ENCODE assay signal across 8 cellular contexts in genomic region chr6:46129634-46130505, GRCh38. TPM values are rescaled to one million over a fixed set of nuclear protein-coding genes. Genes with fewer than 3 reads are reported as not detected.
DNase-seq lines count a peak whose midpoint lies in the region; ATAC-seq and TF ChIP-seq lines count a peak whose summit lies in the region.

ENPP4 (plus strand) TSS chr6:46129989; CDS start chr6:46139584, 9,595 bp downstream.

- no peaks in the 10 kb centered on the region for H3K27me3 ChIP-seq in duodenal mucosa (ENCODE audit: control insufficient read depth in 1 of 2, insufficient read depth in 2 of 2, low read length in 2 of 2)

- ATAC-seq in GM19023 (IDR thresholded peaks at IDR 0.05; ENCODE audit: unreplicated experiment) (peak; percentile 97), HG03342 (IDR thresholded peaks at IDR 0.05; ENCODE audit: unreplicated experiment) (peak; percentile 98)

- no peaks in the 10 kb centered on the region for H3K36me3 ChIP-seq in duodenal mucosa (ENCODE audit: control insufficient read depth in 1 of 2, insufficient read depth in 2 of 2, low read length in 2 of 2)

- H3K9me3 ChIP-seq in duodenal mucosa (ENCODE audit: control insufficient read depth in 1 of 2, low read length in 2 of 2), result no peaks in the 10 kb centered on the region

- H3K9ac ChIP-seq in duodenal mucosa (ENCODE audit: low read depth in 1 of 2, low read length in 2 of 2), result peak within 1 kb of the TSS; percentile 85 to 93

- no peak for TF ChIP-seq CTCF in AG09309 (IDR thresholded peaks at IDR 0.05; ENCODE audit: control insufficient read depth, insufficient read depth, low read depth, low read length, missing control alignments)
- no peak for TF ChIP-seq CTCF in lower leg skin (IDR thresholded peaks at IDR 0.05)

- DNase-seq in AG09309 (ENCODE audit: low read depth), result peak; percentile 10
- DNase-seq in NCI-H510A treated with DMSO at 0.1 percent for 48 hours (lab: John Stamatoyannopoulos, UW), result peak; percentile 97
- peak; percentile 86 to 91 for DNase-seq in activated CD4-positive, alpha-beta T cell treated with anti-CD3 and anti-CD28 coated beads, Interleukin-2, amount 50 U/mL, for 48 hours
- peak; percentile 77 to 95 for DNase-seq in lower leg skin (ENCODE audit: low spot score in 2 of 2)
- peak; percentile 80 to 91 for DNase-seq in stimulated activated CD4-positive, alpha-beta T cell treated with anti-CD3 and anti-CD28 coated beads, Interleukin-4, amount 100 ng/mL, for 4 hours

- WGBS in lower leg skin, 2 donors, result 1 to 3% methylated on average over 36 to 61 of the region's 61 CpGs

- peaks cover 9 to 17% of the 10 kb centered on the region in 2 donors for H3K4me1 ChIP-seq in duodenal mucosa (ENCODE audit: control insufficient read depth in 1 of 2, insufficient read depth in 2 of 2, low read length in 2 of 2)

- H3K4me3 ChIP-seq in AG09309 (ENCODE audit: control insufficient read depth, low read depth, low read length) (peak within 1 kb of the TSS; percentile 46), duodenal mucosa (ENCODE audit: low read depth in 1 of 2, low read length in 2 of 2) (peak within 1 kb of the TSS; percentile 89 to 95), lower leg skin (ENCODE audit: low read depth, poor library complexity, severe bottlenecking) (peak within 1 kb of the TSS; percentile 55)

- peak within 1 kb of the TSS; percentile 39 for H3K27ac ChIP-seq in duodenal mucosa (ENCODE audit: low read depth, low read length)

- intact Hi-C loops in lower leg skin (cut with DNase I; ENCODE audit: low total_unique reads), result no loop called here

- TF ChIP-seq POLR2A in lower leg skin (IDR thresholded peaks at IDR 0.05), result peak in 1 of 2 donors; percentile 20

RNA-seq across cellular contexts. Expression of gene ENPP4, which starts in this region (rescaled TPM):
- total RNA-seq in lower leg skin, result 1 to 10 TPM; 1.9 to 7.2 (median 4.5) TPM

Comparison
In these comparisons a context has a peak if more than half of its experiments do, and no peak if none do; other contexts are left out.
1. Peak in every context shown above with its lines: DNase-seq, ATAC-seq, H3K4me3 ChIP-seq and H3K27ac ChIP-seq.
2. DNase-seq: peak in every context shown above with its lines; median percentile 97 in NCI-H510A treated with DMSO at 0.1 percent for 48 hours; 88 in activated CD4-positive, alpha-beta T cell treated with anti-CD3 and anti-CD28 coated beads, Interleukin-2, amount 50 U/mL, for 48 hours; 86 in lower leg skin; 86 in stimulated activated CD4-positive, alpha-beta T cell treated with anti-CD3 and anti-CD28 coated beads, Interleukin-4, amount 100 ng/mL, for 4 hours; 10 in AG09309.